12 cellular contexts compared by ENCODE assay signal in genomic region chr3:11476814-11477213, GRCh38.
DNase-seq lines count a peak whose midpoint lies in the region; ATAC-seq and TF ChIP-seq lines count a peak whose summit lies in the region.
"Had no signal": no experiment of that assay in that cellular context is flagged by ENCODE, and none has a peak within 500 bp of the region (broad histone marks: within the 10 kb centered on the region; RNA-seq: fewer than 3 reads in every experiment).

No MANE protein-coding gene starts in this region.

- BruUV-seq in Panc1 (replicated peaks; lab: Mats Ljungman, UMichigan), result no TSS peak

- no peaks in the 10 kb centered on the region for H3K79me2 ChIP-seq in hepatocyte

- H2AFZ ChIP-seq in hepatocyte, result no peak overlapping the region

- DNase-seq in SHP77 treated with DMSO at 0.1 percent for 48 hours (lab: John Stamatoyannopoulos, UW) (peak; percentile 35), SHP77 (lab: John Stamatoyannopoulos, UW) (no peak), Panc1 (ENCODE audit: low read depth, low spot score) (no peak), hepatocyte (ENCODE audit: low spot score) (peak; percentile 30), uterus (no peak), upper lobe of left lung (no peak)
- DNase-seq: NCI-H2107; SIG-M5; stimulated activated naive B cell treated with anti-CD40 and anti-IgM and Interleukin-4, amounts not matched to agents 10 μg/mL and 1 μg/mL and 100 μg/mL, for 72 hours had no signal

- no peaks in the 10 kb centered on the region for H3K36me3 ChIP-seq in Panc1 (ENCODE audit: control insufficient read depth, insufficient read depth, low read length)
- no peaks in the 10 kb centered on the region for H3K36me3 ChIP-seq in hepatocyte (replicated peaks; ENCODE audit: insufficient read depth, low read depth)
- no peaks in the 10 kb centered on the region for H3K36me3 ChIP-seq in uterus
- H3K36me3 ChIP-seq in upper lobe of left lung, result no peaks in the 10 kb centered on the region

- H3K27me3 ChIP-seq in Panc1 (ENCODE audit: control insufficient read depth, insufficient read depth, low read length) (no peaks in the 10 kb centered on the region), hepatocyte (no peaks in the 10 kb centered on the region), uterus (no peaks in the 10 kb centered on the region), upper lobe of left lung (no peaks in the 10 kb centered on the region)

- TF ChIP-seq POLR2A in uterus (IDR thresholded peaks at IDR 0.05) (no peak), upper lobe of left lung (IDR thresholded peaks at IDR 0.05) (no peak)

- H3K4me3 ChIP-seq in Panc1 (ENCODE audit: low read depth in 2 of 2, low read length in 2 of 2), result no peak overlapping the region
- H3K4me3 ChIP-seq in hepatocyte, result no peak overlapping the region
- no peak overlapping the region for H3K4me3 ChIP-seq in uterus
- H3K4me3 ChIP-seq in upper lobe of left lung, result no peak overlapping the region

- no peaks in the 10 kb centered on the region for H3K9me2 ChIP-seq in hepatocyte (replicated peaks; ENCODE audit: insufficient read depth)

- H3K9me3 ChIP-seq in Panc1 (ENCODE audit: control insufficient read depth, insufficient read depth, low read depth, low read length), result no peaks in the 10 kb centered on the region
- no peaks in the 10 kb centered on the region for H3K9me3 ChIP-seq in hepatocyte (ENCODE audit: low read depth)
- H3K9me3 ChIP-seq in uterus, result no peaks in the 10 kb centered on the region
- no peaks in the 10 kb centered on the region for H3K9me3 ChIP-seq in upper lobe of left lung

- intact Hi-C loops in Panc1 (cut with micrococcal nuclease; ENCODE audit: unreplicated experiment), result no loop called here
- intact Hi-C loops in uterus (cut with DNase I; ENCODE audit: low total_unique reads), result no loop called here

- 37% methylated on average over 3 of the region's 3 CpGs for WGBS in hepatocyte (ENCODE audit: low lambda C conversion rate, missing lambda C conversion rate)
- WGBS in upper lobe of left lung, 2 donors, result 45 to 46% methylated on average over 3 of the region's 3 CpGs

- CTCF ChIA-PET in Panc1 (lab: Charles Lee), result no interaction called here

- in situ Hi-C loops in Panc1 (cut with HindIII; ENCODE audit: low pct_unique_long_range_greater_than_20kb, low sequenced_read_pairs), result no loop called here

- POLR2A ChIA-PET in Panc1 (lab: Charles Lee), result no interaction called here

- ATAC-seq in Panc1 (no peak), HG03469 (IDR thresholded peaks at IDR 0.05; ENCODE audit: unreplicated experiment) (no peak), upper lobe of left lung (ENCODE audit: low FRiP score in 2 of 2) (no peak), HG03565 (IDR thresholded peaks at IDR 0.05; ENCODE audit: unreplicated experiment) (no peak)
- ATAC-seq: activated T-helper 17 cell treated with anti-CD3 and anti-CD28 coated beads, Interleukin-2, amount 50 U/mL, for 72 hours; stimulated activated naive B cell treated with anti-CD40 and anti-IgM and Interleukin-4, amounts not matched to agents 10 μg/mL and 1 μg/mL and 100 μg/mL, for 72 hours had no signal

- H4K20me1 ChIP-seq in hepatocyte (ENCODE audit: insufficient read depth, poor library complexity, severe bottlenecking), result no peaks in the 10 kb centered on the region

- H3K4me2 ChIP-seq in hepatocyte, result peak overlapping the region; percentile 23

- H3K4me1 ChIP-seq in Panc1 (ENCODE audit: control insufficient read depth, insufficient read depth, low read length), result peaks cover 28% of the 10 kb centered on the region
- peaks cover 41% of the 10 kb centered on the region for H3K4me1 ChIP-seq in hepatocyte (ENCODE audit: insufficient read depth)
- H3K4me1 ChIP-seq in uterus, result peaks cover 10 to 23% of the 10 kb centered on the region in 2 donors
- H3K4me1 ChIP-seq in upper lobe of left lung, result peaks cover 14 to 28% (median 24%) of the 10 kb centered on the region in 4 donors

- H3K27ac ChIP-seq in Panc1 (ENCODE audit: low read length) (peak overlapping the region; percentile 59), hepatocyte (peak overlapping the region; percentile 77), uterus (peak overlapping the region; percentile 76 to 96), upper lobe of left lung (peak overlapping the region in 1 of 4 donors; percentile 63)

- TF ChIP-seq CTCF in Panc1 (IDR thresholded peaks at IDR 0.05) (no peak), hepatocyte (IDR thresholded peaks at IDR 0.05; ENCODE audit: poor library complexity) (no peak), uterus (IDR thresholded peaks at IDR 0.05) (no peak), upper lobe of left lung (IDR thresholded peaks at IDR 0.05) (no peak)

- no peak for TF ChIP-seq EP300 in upper lobe of left lung (IDR thresholded peaks at IDR 0.05)

Comparison
In these comparisons a context has a peak if more than half of its experiments do, and no peak if none do; other contexts are left out.
1. DNase-seq: peak in SHP77 treated with DMSO at 0.1 percent for 48 hours (single experiment) and hepatocyte (single experiment); none in SHP77 (0 of 2), Panc1 (single experiment), uterus (0 of 2) and upper lobe of left lung (0 of 2).